26 cellular contexts compared by ENCODE assay signal in genomic region chr5:115952579-115952978, GRCh38. TPM values are rescaled to one million over a fixed set of nuclear protein-coding genes. Genes with fewer than 3 reads are reported as not detected.
"Had no signal": no experiment of that assay in that cellular context is flagged by ENCODE, and none has a peak within 500 bp of the region (broad histone marks: within the 10 kb centered on the region; RNA-seq: fewer than 3 reads in every experiment).

No MANE protein-coding gene starts in this region.

- H3K27ac ChIP-seq: brain microvascular endothelial cell, cardiac muscle cell, Peyer's patch, RWPE1, SK-N-MC had no signal

- H3K9me3 ChIP-seq: Peyer's patch had no signal

- H3K27me3 ChIP-seq: brain microvascular endothelial cell, Peyer's patch had no signal

- H3K4me1 ChIP-seq: Peyer's patch had no signal

- H3K36me3 ChIP-seq: brain microvascular endothelial cell, cardiac muscle cell, Peyer's patch had no signal

- H3K4me3 ChIP-seq: cardiac muscle cell, K562, Peyer's patch, SK-N-MC had no signal

- DNase-seq: activated B cell treated with CpG ODN at 0.5 μM for 24 hours; activated CD4-positive, alpha-beta memory T cell treated with anti-CD3 and anti-CD28 coated beads for 36 hours; activated CD4-positive, alpha-beta T cell treated with anti-CD3 and anti-CD28 coated beads for 1 hour; activated CD4-positive, alpha-beta T cell treated with anti-CD3 and anti-CD28 coated beads, Interleukin-2, amount 10 ng/mL, durations not matched to agents 7 days and 5 days; activated CD8-positive, alpha-beta memory T cell treated with anti-CD3 and anti-CD28 coated beads for 24 hours; activated effector memory CD4-positive, alpha-beta T cell treated with anti-CD3 and anti-CD28 coated beads, Interleukin-2, amount 50 U/mL, for 16 hours; activated naive CD4-positive, alpha-beta T cell treated with Interleukin-2 at 50 U/mL for 16 hours; activated T-cell treated with anti-CD3 and anti-CD28 coated beads, Interleukin-2, amount 50 U/mL, for 4 hours; amygdala; brain microvascular endothelial cell; Karpas-422; NCI-H1436; NCI-H1694 treated with DMSO at 0.1 percent for 48 hours; NCI-H2029 treated with DMSO at 0.1 percent for 48 hours; NCI-H446; NCI-H524; NCI-H82; Peyer's patch; SIG-M5; T-cell; T-helper 2 cell; T1000 had no signal

- ATAC-seq: activated T-cell treated with anti-CD3 and anti-CD28 coated beads, Interleukin-2, amount 50 U/mL, for 4 hours; K562; T-cell had no signal

RNA-seq across cellular contexts. Expression of gene LVRN, which starts 9.7 kb away (rescaled TPM):
- total RNA-seq: activated B cell treated with CpG ODN at 0.5 μM for 24 hours; activated CD4-positive, alpha-beta T cell treated with anti-CD3 and anti-CD28 coated beads, Interleukin-2, amount 10 ng/mL, durations not matched to agents 7 days and 5 days; activated T-cell treated with anti-CD3 and anti-CD28 coated beads, Interleukin-2, amount 50 U/mL, for 4 hours had no signal
- polyA plus RNA-seq: cardiac muscle cell had no signal
